In the genomic region with DNA sequence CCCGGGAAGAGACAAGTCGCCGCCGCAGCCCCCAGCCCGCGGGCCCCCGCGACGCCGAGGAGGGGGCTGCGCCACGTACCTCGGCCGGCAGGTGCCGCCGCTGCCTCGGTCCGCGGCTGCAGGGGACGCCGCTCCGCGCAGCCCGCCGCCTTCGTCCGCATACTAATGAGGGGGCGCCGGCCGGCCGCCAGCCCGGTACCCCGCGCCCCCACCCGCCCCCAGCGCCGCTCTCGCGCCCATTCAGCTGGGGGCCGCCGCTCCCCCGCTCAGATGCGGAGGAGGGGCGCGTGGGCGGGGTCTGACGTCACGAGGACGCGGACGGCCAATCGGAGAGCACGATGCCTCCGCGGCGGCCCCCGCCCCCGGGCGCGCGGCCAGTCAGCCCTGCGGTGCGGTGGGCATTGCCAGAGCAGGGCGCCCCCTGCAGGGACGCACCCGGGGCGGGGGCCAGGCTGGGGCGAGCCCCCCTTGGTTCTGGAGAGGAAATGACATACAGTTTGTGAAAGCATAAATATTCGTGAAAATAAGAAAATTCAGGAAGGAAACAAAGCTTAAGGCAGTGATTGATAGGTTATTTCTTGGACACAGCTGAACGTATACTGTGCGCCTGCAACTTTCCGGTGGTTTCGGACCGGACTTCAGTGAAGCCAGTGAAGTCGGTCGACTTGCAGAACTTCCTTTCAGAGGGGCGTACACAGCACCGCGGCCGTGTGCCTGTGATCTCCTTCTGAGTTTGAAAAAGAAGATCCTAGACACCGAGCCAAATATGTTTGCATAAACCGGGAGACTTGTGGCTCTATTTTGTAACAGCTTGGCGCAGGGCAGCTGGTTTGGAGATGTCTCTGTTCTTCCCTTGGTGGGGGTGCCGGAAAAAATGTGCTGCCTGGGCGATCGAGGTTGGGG, we compare ENCODE assay signal across 8 cellular contexts. TPM values are rescaled to one million over a fixed set of nuclear protein-coding genes. Genes with fewer than 3 reads are reported as not detected.
DNase-seq lines count a peak whose midpoint lies in the region; FAIRE-seq and TF ChIP-seq lines count a peak whose summit lies in the region.

Gene ST3GAL5, minus strand, starts transcription at position 246 of the 903 bp plus-strand sequence. Its CDS starts 85 bp downstream, at position 161.

- TF ChIP-seq CTCF in neutrophil (IDR thresholded peaks at IDR 0.05), result peak; percentile 47

- H3K36me3 ChIP-seq in SJSA1 (peaks cover 14% of the 10 kb centered on the region), neutrophil (no peaks in the 10 kb centered on the region)

- H3K9me3 ChIP-seq in SJSA1 (replicated peaks) (no peaks in the 10 kb centered on the region), neutrophil (no peaks in the 10 kb centered on the region)

- H3K27me3 ChIP-seq in SJSA1 (replicated peaks), result no peaks in the 10 kb centered on the region
- peaks cover 69% of the 10 kb centered on the region for H3K27me3 ChIP-seq in neutrophil

- H3K4me1 ChIP-seq in SJSA1 (replicated peaks) (peaks cover 65% of the 10 kb centered on the region), neutrophil (ENCODE audit: control insufficient read depth in 1 of 2, insufficient read depth in 1 of 2, low read depth in 1 of 2, low read length in 1 of 2) (peaks cover 22 to 29% of the 10 kb centered on the region in 2 experiments)

- H3K27ac ChIP-seq in SJSA1, result peak within 1 kb of the TSS; percentile 50
- H3K27ac ChIP-seq in neutrophil, result peak within 1 kb of the TSS; percentile 22

- FAIRE-seq in frontal cortex (lab: Jason Lieb, UNC), result no peak

- H3K4me3 ChIP-seq in SJSA1 (peak within 1 kb of the TSS; percentile 89), neutrophil (ENCODE audit: low read depth in 1 of 2, low read length in 1 of 2) (peak within 1 kb of the TSS; percentile 74 to 91)

- DNase-seq in ELR (ENCODE audit: low read depth) (peak; percentile 87), H4 (ENCODE audit: low spot score) (peak; percentile 68), LoVo (ENCODE audit: low spot score) (peak; percentile 86), SJSA1 (ENCODE audit: low read depth in 1 of 2, low spot score in 2 of 2) (peak; percentile 92 to 94), frontal cortex (ENCODE audit: low spot score in 2 of 2) (peak; percentile 90 to 93), superior temporal gyrus (ENCODE audit: extremely low spot score) (peak; percentile 94)
- DNase-seq in activated naive CD4-positive, alpha-beta T cell (lab: John Stamatoyannopoulos, UW), result peak; percentile 71 to 96 (median 83)

RNA-seq across cellular contexts. Expression of gene ST3GAL5, which starts in this region (rescaled TPM):
- total RNA-seq in H4 (2014; rRNA removed; shearing (Covaris generic)), result 17.7 TPM in 2 replicates
- 84.5 and 89.7 TPM in 2 replicates for total RNA-seq in SJSA1 (2014; rRNA removed; shearing (Covaris generic))
- 44.4 TPM for total RNA-seq in frontal cortex

Comparison
In these comparisons a context has a peak if more than half of its experiments do, and no peak if none do; other contexts are left out.
1. Peak in every context shown above with its lines: DNase-seq, H3K4me3 ChIP-seq and H3K27ac ChIP-seq.